ENCODE assay signal across 10 cellular contexts in the genomic region with DNA sequence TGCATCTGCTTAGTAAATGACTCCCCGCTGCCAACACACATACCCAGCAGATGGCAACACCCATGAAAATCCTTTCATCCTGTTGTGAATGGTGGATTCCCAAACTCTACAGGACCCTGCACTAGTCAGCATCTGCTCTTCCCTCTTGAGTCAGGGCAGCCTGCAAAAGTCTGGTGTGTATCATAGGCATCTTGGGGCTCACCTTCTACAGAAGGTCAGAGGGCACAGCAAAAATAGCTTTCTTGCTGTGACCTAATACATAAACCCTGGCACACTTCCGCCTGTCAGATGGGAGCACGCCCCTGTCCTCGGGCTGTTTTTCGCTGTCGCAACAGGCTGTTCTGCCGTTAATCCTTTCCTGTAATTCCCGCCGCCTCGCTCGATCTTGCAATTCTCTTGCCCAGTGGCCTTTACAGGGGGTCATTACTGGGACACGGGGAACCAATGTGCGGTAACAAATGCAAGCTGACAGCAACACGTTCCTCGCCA. TPM values are rescaled to one million over a fixed set of nuclear protein-coding genes. Genes with fewer than 3 reads are reported as not detected.
A peak's percentile ranks its signal among the peaks of the same experiment; 100 is the strongest.
DNase-seq lines count a peak whose midpoint lies in the region; ATAC-seq and TF ChIP-seq lines count a peak whose summit lies in the region.
"Had no signal": no experiment of that assay in that cellular context is flagged by ENCODE, and none has a peak within 500 bp of the region (broad histone marks: within the 10 kb centered on the region; RNA-seq: fewer than 3 reads in every experiment).

No MANE protein-coding gene starts in this region.

- H3K27ac ChIP-seq in GM23338 (ENCODE audit: low read depth) (no peak overlapping the region), PC-9 (peak overlapping the region; percentile 84), psoas muscle (no peak overlapping the region)

- BruUV-seq in PC-9 (replicated peaks; lab: Mats Ljungman, UMichigan), result no TSS peak

- H3K9me3 ChIP-seq in PC-9 (ENCODE audit: insufficient read depth, low read depth) (no peaks in the 10 kb centered on the region), psoas muscle (no peaks in the 10 kb centered on the region)

- 21 to 38% (median 25%) methylated on average over 15 of the region's 15 CpGs for WGBS in psoas muscle, 3 donors

- H3K4me2 ChIP-seq in GM23338 (no peak overlapping the region), PC-9 (peak overlapping the region; percentile 65)

- H3K27ac Mint-ChIP-seq in GM23338, result no peak overlapping the region; the same call in 1 of the 2 replicates

- no peaks in the 10 kb centered on the region for H3K4me1 ChIP-seq in GM23338 (ENCODE audit: insufficient read depth)
- H3K4me1 ChIP-seq in PC-9 (replicated peaks; ENCODE audit: insufficient read depth), result peaks cover 66% of the 10 kb centered on the region
- H3K4me1 ChIP-seq in psoas muscle, result peaks cover 14% of the 10 kb centered on the region

- peak overlapping the region; percentile 76; the same call in 1 of the 2 replicates for H2AFZ ChIP-seq in GM23338
- no peak overlapping the region for H2AFZ ChIP-seq in PC-9

- intact Hi-C loops in PC-9 (cut with micrococcal nuclease; ENCODE audit: unreplicated experiment), result loop anchor here (2.0 to 10.0 kb wide), 6 partner anchors 95 to 637 kb away; no protein-coding TSS in a partner anchor
- intact Hi-C loops in psoas muscle (cut with DNase I), result loop anchor here in 1 of 2 donors (10.0 kb wide), 1 partner anchor 357 kb away; no protein-coding TSS in a partner anchor

- H3K4me3 ChIP-seq in GM23338, result no peak overlapping the region
- H3K4me3 ChIP-seq in PC-9, result no peak overlapping the region
- no peak overlapping the region for H3K4me3 ChIP-seq in fibroblast of villous mesenchyme (ENCODE audit: low read depth, low read length)
- H3K4me3 ChIP-seq in psoas muscle, result no peak overlapping the region

- H3K36me3 ChIP-seq in GM23338 (ENCODE audit: insufficient read depth), result no peaks in the 10 kb centered on the region
- no peaks in the 10 kb centered on the region for H3K36me3 ChIP-seq in PC-9 (ENCODE audit: low read depth)
- H3K36me3 ChIP-seq in psoas muscle (ENCODE audit: insufficient read depth in 1 of 2, low read depth in 1 of 2), result no peaks in the 10 kb centered on the region

- DNase-seq in GM23338 (ENCODE audit: low spot score) (no peak), PC-9 (peak; percentile 41 to 97), fibroblast of villous mesenchyme (ENCODE audit: low read depth) (peak; percentile 86), psoas muscle (peak; percentile 62 to 75), NCI-H510A (lab: John Stamatoyannopoulos, UW) (no peak), KG1 (lab: John Stamatoyannopoulos, UW) (no peak), occipital lobe (lab: John Stamatoyannopoulos, UW) (no peak)
- no peak for DNase-seq in activated CD4-positive, CD25-positive, alpha-beta regulatory T cell (lab: John Stamatoyannopoulos, UW)
- DNase-seq: activated T-cell treated with anti-CD3 and anti-CD28 coated beads, Interleukin-2, amount 50 U/mL, for 1 hour had no signal

- peaks cover 4% of the 10 kb centered on the region; the same call in 2 of the 3 replicates for H3K4me1 Mint-ChIP-seq in GM23338

- TF ChIP-seq CTCF in GM23338 (conservative IDR thresholded peaks at IDR 0.05; ENCODE audit: low read depth in 2 of 2) (peak in 1 of 2 experiments; percentile 21; a peak in 1 of 4 replicates), PC-9 (conservative IDR thresholded peaks at IDR 0.05) (no peak), fibroblast of villous mesenchyme (IDR thresholded peaks at IDR 0.05; ENCODE audit: insufficient read depth, low read depth, low read length) (no peak), psoas muscle (IDR thresholded peaks at IDR 0.05) (no peak)

- CTCF ChIA-PET in PC-9 (lab: Charles Lee), result interaction anchor here (0.6 to 0.7 kb wide), 2 partner anchors 79 to 359 kb away, joined by 3 to 15 read pairs; no protein-coding TSS in a partner anchor

- no peaks in the 10 kb centered on the region for H3K27me3 Mint-ChIP-seq in GM23338 (ENCODE audit: insufficient read depth, low read depth, poor library complexity)

- no peak overlapping the region for H3K4me3 Mint-ChIP-seq in GM23338

- H3K27me3 ChIP-seq in GM23338 (ENCODE audit: insufficient read depth), result no peaks in the 10 kb centered on the region
- no peaks in the 10 kb centered on the region for H3K27me3 ChIP-seq in PC-9 (ENCODE audit: insufficient read depth, low read depth)
- H3K27me3 ChIP-seq in psoas muscle (ENCODE audit: insufficient read depth in 3 of 3, low read length in 2 of 3), result peaks cover 0 to 3% (median 3%) of the 10 kb centered on the region in 3 donors

- H3K79me2 ChIP-seq in GM23338 (replicated peaks; ENCODE audit: insufficient read depth), result no peaks in the 10 kb centered on the region
- H3K79me2 ChIP-seq in PC-9 (ENCODE audit: low read depth), result peaks cover 7% of the 10 kb centered on the region; the same call in 1 of the 2 replicates

- no peaks in the 10 kb centered on the region; the same call in 2 of the 3 replicates for H3K36me3 Mint-ChIP-seq in GM23338 (ENCODE audit: low read depth)

- H4K20me1 ChIP-seq in GM23338 (replicated peaks; ENCODE audit: insufficient read depth) (no peaks in the 10 kb centered on the region), PC-9 (ENCODE audit: insufficient read depth) (no peaks in the 10 kb centered on the region)

- POLR2A ChIA-PET in PC-9 (lab: Charles Lee; ENCODE audit: unreplicated experiment), result interaction anchor here (0.6 kb wide), 1 partner anchor 60 kb away, joined by 7 read pairs; no protein-coding TSS in a partner anchor

- no peaks in the 10 kb centered on the region for H3F3A ChIP-seq in GM23338 (replicated peaks; ENCODE audit: low read depth)
- H3F3A ChIP-seq in PC-9 (ENCODE audit: insufficient read depth, low read depth), result peaks cover 38% of the 10 kb centered on the region

- ATAC-seq in GM23338 (no peak; the same call in 2 of the 3 replicates), psoas muscle (peak; percentile 32 to 67 (median 58))

- peaks cover 4% of the 10 kb centered on the region; the same call in 1 of the 3 replicates for H3K9me3 Mint-ChIP-seq in GM23338

- no peaks in the 10 kb centered on the region for H3K9me2 ChIP-seq in GM23338 (ENCODE audit: insufficient read depth)
- no peaks in the 10 kb centered on the region for H3K9me2 ChIP-seq in PC-9 (ENCODE audit: insufficient read depth)

RNA-seq across cellular contexts. Expression of gene SCYGR1, which starts 19.9 kb away (rescaled TPM):
- not detected in 2 replicates for total RNA-seq in GM23338 (2014; rRNA removed; shearing (Covaris generic))
- polyA plus RNA-seq in GM23338 (2016; fragmentation: Nextera tagmentation; extraction: Ambion mirVana) (not detected in 2 replicates), psoas muscle (not detected)
- total RNA-seq in PC-9 (2021) (not detected in 2 replicates), fibroblast of villous mesenchyme (not detected in 2 replicates), psoas muscle (not detected), occipital lobe (not detected)
- total RNA-seq: liver had no signal
- polyA plus RNA-seq: liver had no signal

RNA-seq across cellular contexts. Expression of gene TM4SF20, which starts 28.5 kb away (rescaled TPM):
- not detected in 2 replicates for total RNA-seq in GM23338 (2014; rRNA removed; shearing (Covaris generic))
- 0.12 TPM in 1 of 2 replicates, not detected in the other for polyA plus RNA-seq in GM23338 (2016; fragmentation: Nextera tagmentation; extraction: Ambion mirVana)
- total RNA-seq in PC-9 (2021), result not detected in 2 replicates
- under 0.01 TPM in 1 of 2 replicates, not detected in the other for total RNA-seq in fibroblast of villous mesenchyme
- total RNA-seq in psoas muscle, result not detected
- polyA plus RNA-seq in psoas muscle, result under 1 TPM in 1 of 3 donors, not detected in 2; 0.14 TPM
- total RNA-seq in occipital lobe, result not detected
- total RNA-seq: liver had no signal
- polyA plus RNA-seq: liver had no signal

Comparison
In these comparisons a context has a peak if more than half of its experiments do, and no peak if none do; other contexts are left out.
1. DNase-seq: peak in PC-9 (2 of 2), fibroblast of villous mesenchyme (single experiment) and psoas muscle (2 of 2); none in GM23338 (single experiment), NCI-H510A (single experiment), KG1 (single experiment), activated CD4-positive, CD25-positive, alpha-beta regulatory T cell (0 of 4) and occipital lobe (single experiment).